In genomic region chr1:7784492-7785071, GRCh38 we compare ENCODE assay signal across 8 cellular contexts. TPM values are rescaled to one million over a fixed set of nuclear protein-coding genes. Genes with fewer than 3 reads are reported as not detected.
A peak's percentile ranks its signal among the peaks of the same experiment; 100 is the strongest.
DNase-seq lines count a peak whose midpoint lies in the region; ATAC-seq lines count a peak whose summit lies in the region.

No MANE protein-coding gene starts in this region.

- no peaks in the 10 kb centered on the region for H3K27me3 Mint-ChIP-seq in T-helper 17 cell

- intact Hi-C loops in Right ventricle myocardium superior (cut with DNase I), result no loop called here

- ATAC-seq in T-helper 17 cell (no peak), Right ventricle myocardium superior (ENCODE audit: poor library complexity) (peak; percentile 13), HG03565 (IDR thresholded peaks at IDR 0.05; ENCODE audit: unreplicated experiment) (no peak), GM19023 (IDR thresholded peaks at IDR 0.05; ENCODE audit: unreplicated experiment) (no peak), GM18907 (IDR thresholded peaks at IDR 0.05; ENCODE audit: unreplicated experiment) (no peak)

- H3K4me3 Mint-ChIP-seq in T-helper 17 cell, result peak overlapping the region; percentile 78

- no peaks in the 10 kb centered on the region for H3K9me3 ChIP-seq in T-helper 17 cell (ENCODE audit: control insufficient read depth, low read length, poor library complexity, severe bottlenecking)

- peaks cover 34% of the 10 kb centered on the region for H3K4me1 Mint-ChIP-seq in T-helper 17 cell

- DNase-seq in EH (ENCODE audit: low read depth) (peak; percentile 41), T-helper 17 cell (peak in 1 of 3 donors; percentile 14), Right ventricle myocardium superior (no peak), retina (peak; percentile 71), RPMI8226 (no peak)

- H3K36me3 Mint-ChIP-seq in T-helper 17 cell (ENCODE audit: low read depth), result peaks cover 5% of the 10 kb centered on the region

- peak overlapping the region; percentile 16 for H3K27ac Mint-ChIP-seq in T-helper 17 cell

RNA-seq across cellular contexts. Expression of gene PER3, which starts 0.5 kb away (rescaled TPM):
- total RNA-seq in T-helper 17 cell (10 to 100 TPM; 17.1 to 21.2 TPM), Right ventricle myocardium superior (14.8 TPM)

RNA-seq across cellular contexts. Expression of gene VAMP3, which starts 13.5 kb away (rescaled TPM):
- total RNA-seq in T-helper 17 cell (10 to 100 TPM; 59.3 to 75.1 TPM), Right ventricle myocardium superior (60.3 TPM)

Comparison
In these comparisons a context has a peak if more than half of its experiments do, and no peak if none do; other contexts are left out.
1. DNase-seq: peak in EH (single experiment) and retina (single experiment); none in Right ventricle myocardium superior (single experiment) and RPMI8226 (single experiment).